ENCODE assay signal across 1 cellular context in genomic region chr18:63444567-63444966, GRCh38.
TF ChIP-seq lines count a peak whose summit lies in the region.

No MANE protein-coding gene starts in this region.

TF ChIP-seq in K562, 482 proteins besides CTCF, POLR2A, EP300 and RAD21 (continued from another document):
- TF ChIP-seq, protein P1, sequence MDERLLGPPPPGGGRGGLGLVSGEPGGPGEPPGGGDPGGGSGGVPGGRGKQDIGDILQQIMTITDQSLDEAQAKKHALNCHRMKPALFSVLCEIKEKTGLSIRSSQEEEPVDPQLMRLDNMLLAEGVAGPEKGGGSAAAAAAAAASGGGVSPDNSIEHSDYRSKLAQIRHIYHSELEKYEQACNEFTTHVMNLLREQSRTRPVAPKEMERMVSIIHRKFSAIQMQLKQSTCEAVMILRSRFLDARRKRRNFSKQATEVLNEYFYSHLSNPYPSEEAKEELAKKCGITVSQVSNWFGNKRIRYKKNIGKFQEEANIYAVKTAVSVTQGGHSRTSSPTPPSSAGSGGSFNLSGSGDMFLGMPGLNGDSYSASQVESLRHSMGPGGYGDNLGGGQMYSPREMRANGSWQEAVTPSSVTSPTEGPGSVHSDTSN (CRISPR knock-in tag; IDR thresholded peaks at IDR 0.05; ENCODE audit: low read depth): no peak
- TF ChIP-seq, protein P1 (tag; conservative IDR thresholded peaks at IDR 0.05; ENCODE audit: low read depth): peak; percentile 52; the same call in 1 of the 2 replicates
